23 cellular contexts compared by ENCODE assay signal in the genomic region with DNA sequence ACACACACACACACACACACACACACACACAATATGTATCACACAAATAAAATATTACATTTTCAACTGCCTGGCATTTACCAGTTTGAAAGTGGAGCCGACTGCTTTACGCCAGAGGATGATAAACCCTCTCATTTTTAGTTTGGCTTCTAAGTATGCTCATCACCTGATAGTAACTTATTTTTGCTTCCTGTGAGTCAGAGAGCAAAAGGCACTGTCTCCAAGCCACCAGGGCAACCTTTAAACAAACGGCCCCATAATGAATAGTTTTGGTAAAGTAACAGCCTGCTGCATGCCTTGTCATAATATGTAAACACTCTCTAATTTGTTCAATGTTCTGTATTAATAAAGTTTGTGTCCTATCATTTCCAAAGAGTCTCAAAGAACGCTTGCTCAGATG. TPM values are rescaled to one million over a fixed set of nuclear protein-coding genes. Genes with fewer than 3 reads are reported as not detected.
DNase-seq lines count a peak whose midpoint lies in the region; TF ChIP-seq lines count a peak whose summit lies in the region.
"Had no signal": no experiment of that assay in that cellular context is flagged by ENCODE, and none has a peak within 500 bp of the region (broad histone marks: within the 10 kb centered on the region; RNA-seq: fewer than 3 reads in every experiment).

No MANE protein-coding gene starts in this region.

- in situ Hi-C loops in GM13977 (cut with MboI; ENCODE audit: low pct_unique_long_range_greater_than_20kb, low sequenced_read_pairs, unreplicated experiment) = loop anchor here (25.0 kb wide), 1 partner anchor 1100 kb away; no protein-coding TSS in a partner anchor

- H3K4me3 ChIP-seq in fibroblast of villous mesenchyme (ENCODE audit: low read depth, low read length) = no peak overlapping the region
- H3K4me3 ChIP-seq: coronary artery, heart right ventricle, left ventricle myocardium inferior, Peyer's patch had no signal

- TF ChIP-seq CTCF in fibroblast of villous mesenchyme (IDR thresholded peaks at IDR 0.05; ENCODE audit: insufficient read depth, low read depth, low read length) = no peak
- TF ChIP-seq CTCF in GM13977 (IDR thresholded peaks at IDR 0.05; ENCODE audit: extremely low read depth, insufficient read depth, missing control alignments) = no peak

- peak; percentile 56 for DNase-seq in AG08395 (ENCODE audit: low spot score)
- DNase-seq in H4 (ENCODE audit: low spot score) = peak; percentile 61
- DNase-seq in RKO (ENCODE audit: low spot score) = peak; percentile 43
- peak; percentile 54 for DNase-seq in fibroblast of villous mesenchyme (ENCODE audit: low read depth)
- DNase-seq in activated CD4-positive, alpha-beta T cell treated with anti-CD3 and anti-CD28 coated beads, Interleukin-2, amount 50 U/mL, for 1 hour = no peak
- DNase-seq in UCSD-AML1 (lab: John Stamatoyannopoulos, UW; ENCODE audit: unreplicated experiment) = no peak
- no peak for DNase-seq in anterior cingulate cortex (lab: John Stamatoyannopoulos, UW)
- no peak for DNase-seq in GM13977 (ENCODE audit: low spot score)
- DNase-seq: ACHN; activated T-cell treated with anti-CD3 and anti-CD28 coated beads, Interleukin-2, amount 50 U/mL, for 72 hours; CD4-positive, CD25-positive, alpha-beta regulatory T cell; DMS153; heart right ventricle; KBM-7; left ventricle myocardium inferior; NCI-H187 treated with DMSO at 0.1 percent for 48 hours; nephron progenitor cell; Peyer's patch; posterior cingulate gyrus; SK-N-SH; stimulated activated CD4-positive, alpha-beta T cell treated with anti-CD3 and anti-CD28 coated beads, Interleukin-1b, Interleukin-23, amount 100 ng/mL, for 48 hours; stimulated activated naive B cell treated with anti-CD40 and anti-IgM and Interleukin-4, amounts not matched to agents 10 μg/mL and 1 μg/mL and 100 μg/mL, for 72 hours had no signal

RNA-seq across cellular contexts. Expression of gene KLF4, which starts 26.9 kb away (rescaled TPM):
- total RNA-seq in H4 (2014; rRNA removed; shearing (Covaris generic)) = 2.3 and 3.1 TPM in 2 replicates
- total RNA-seq in fibroblast of villous mesenchyme = 2.6 and 3.5 TPM in 2 replicates

Comparison
In these comparisons a context has a peak if more than half of its experiments do, and no peak if none do; other contexts are left out.
1. DNase-seq: peak in AG08395 (single experiment), H4 (single experiment), RKO (single experiment) and fibroblast of villous mesenchyme (single experiment); none in activated CD4-positive, alpha-beta T cell treated with anti-CD3 and anti-CD28 coated beads, Interleukin-2, amount 50 U/mL, for 1 hour (single experiment), UCSD-AML1 (single experiment), anterior cingulate cortex (0 of 58) and GM13977 (single experiment).